In the genomic region with DNA sequence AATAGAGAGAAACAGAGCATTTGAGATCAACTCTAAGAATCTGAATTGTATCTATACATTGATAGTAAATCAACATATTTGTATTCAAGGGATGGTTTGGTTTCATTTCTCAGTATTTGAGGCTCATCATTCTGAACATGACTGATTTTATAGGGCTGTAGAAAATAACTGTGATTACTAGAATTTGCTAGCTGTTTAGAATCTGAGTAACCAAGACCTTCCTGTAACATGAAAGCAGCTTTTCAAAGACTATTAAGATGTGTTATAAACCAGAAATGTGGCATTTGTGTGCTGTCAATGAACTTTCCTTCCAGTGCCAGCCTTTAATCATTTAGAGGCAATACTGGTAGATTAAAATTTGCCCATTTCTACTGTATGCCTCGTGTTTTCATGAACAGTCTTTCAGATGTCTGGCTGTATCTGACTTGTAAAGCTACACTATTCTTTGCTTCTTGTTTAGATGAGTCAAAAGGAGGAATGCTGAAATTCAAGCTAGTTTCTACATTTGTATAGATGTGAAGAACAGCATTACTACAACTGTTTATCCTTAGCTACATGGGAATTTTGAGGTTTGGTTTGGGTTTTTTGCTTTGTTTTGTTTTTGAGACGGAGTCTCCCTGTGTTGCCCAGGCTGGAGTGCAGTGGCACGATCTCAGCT, we compare ENCODE assay signal across 16 cellular contexts.
DNase-seq lines count a peak whose midpoint lies in the region; ATAC-seq and TF ChIP-seq lines count a peak whose summit lies in the region.
"Had no signal": no experiment of that assay in that cellular context is flagged by ENCODE, and none has a peak within 500 bp of the region (broad histone marks: within the 10 kb centered on the region; RNA-seq: fewer than 3 reads in every experiment).

No MANE protein-coding gene starts in this region.

- H3K36me3 ChIP-seq in fibroblast of lung (ENCODE audit: control insufficient read depth, insufficient read depth, low read length), result no peaks in the 10 kb centered on the region

- H3K36me3 Mint-ChIP-seq in activated T-cell treated with anti-CD3 and anti-CD28 coated beads, Interleukin-2, amount 50 U/mL, for 72 hours (ENCODE audit: insufficient read depth in 2 of 2), result peaks cover 18 to 46% of the 10 kb centered on the region in 2 donors
- H3K36me3 Mint-ChIP-seq in activated T-helper 17 cell treated with anti-CD3 and anti-CD28 coated beads, Interleukin-2, amount 50 U/mL, for 72 hours (ENCODE audit: low read depth), result peaks cover 64% of the 10 kb centered on the region

- H3K27ac Mint-ChIP-seq in activated T-cell treated with anti-CD3 and anti-CD28 coated beads, Interleukin-2, amount 50 U/mL, for 72 hours, result peak overlapping the region; percentile 97
- H3K27ac Mint-ChIP-seq in activated T-helper 17 cell treated with anti-CD3 and anti-CD28 coated beads, Interleukin-2, amount 50 U/mL, for 72 hours, result peak overlapping the region; percentile 92

- TF ChIP-seq CTCF in fibroblast of lung (conservative IDR thresholded peaks at IDR 0.05 in 1 of 2, IDR thresholded peaks at IDR 0.05 in 1 of 2; ENCODE audit: low read depth in 1 of 2, low read length in 2 of 2), result no peak

- H3K4me3 ChIP-seq in fibroblast of lung (replicated peaks in 1 of 4; ENCODE audit: control extremely low read depth in 1 of 4, insufficient read depth in 1 of 4, low read depth in 3 of 4, low read length in 4 of 4), result no peak overlapping the region
- H3K4me3 ChIP-seq: thoracic aorta had no signal

- no peaks in the 10 kb centered on the region for H3K9me3 ChIP-seq in fibroblast of lung (ENCODE audit: control insufficient read depth, insufficient read depth, low read depth, low read length)
- H3K9me3 ChIP-seq: thoracic aorta had no signal

- no peaks in the 10 kb centered on the region for H3K4me1 ChIP-seq in fibroblast of lung (ENCODE audit: control insufficient read depth, extremely low read depth, insufficient read depth, low read length)

- no peak overlapping the region for H2AFZ ChIP-seq in fibroblast of lung (ENCODE audit: low read length)

- no peak overlapping the region for H3K27ac ChIP-seq in fibroblast of lung (ENCODE audit: insufficient read depth, low read length)
- H3K27ac ChIP-seq: thoracic aorta had no signal

- H3K27me3 ChIP-seq in fibroblast of lung (ENCODE audit: control insufficient read depth, insufficient read depth, low read length), result no peaks in the 10 kb centered on the region

- no peak overlapping the region for H3K9ac ChIP-seq in fibroblast of lung (ENCODE audit: insufficient read depth, low read length)

- H3K4me3 Mint-ChIP-seq in activated T-cell treated with anti-CD3 and anti-CD28 coated beads, Interleukin-2, amount 50 U/mL, for 72 hours, result peak overlapping the region; percentile 66 to 78
- H3K4me3 Mint-ChIP-seq in activated T-helper 17 cell treated with anti-CD3 and anti-CD28 coated beads, Interleukin-2, amount 50 U/mL, for 72 hours, result peak overlapping the region; percentile 74

- H3K79me2 ChIP-seq in fibroblast of lung (ENCODE audit: control insufficient read depth, insufficient read depth, low read length), result no peaks in the 10 kb centered on the region

- H4K20me1 ChIP-seq in fibroblast of lung (ENCODE audit: control insufficient read depth, extremely low read depth, insufficient read depth, low read length), result no peaks in the 10 kb centered on the region

- H3K27me3 Mint-ChIP-seq in activated T-cell treated with anti-CD3 and anti-CD28 coated beads, Interleukin-2, amount 50 U/mL, for 72 hours (ENCODE audit: low read depth), result no peaks in the 10 kb centered on the region
- H3K27me3 Mint-ChIP-seq in activated T-helper 17 cell treated with anti-CD3 and anti-CD28 coated beads, Interleukin-2, amount 50 U/mL, for 72 hours, result no peaks in the 10 kb centered on the region

- H3K9me3 Mint-ChIP-seq in activated T-cell treated with anti-CD3 and anti-CD28 coated beads, Interleukin-2, amount 50 U/mL, for 72 hours, result no peaks in the 10 kb centered on the region
- H3K9me3 Mint-ChIP-seq in activated T-helper 17 cell treated with anti-CD3 and anti-CD28 coated beads, Interleukin-2, amount 50 U/mL, for 72 hours, result no peaks in the 10 kb centered on the region

- H3K4me1 Mint-ChIP-seq in activated T-cell treated with anti-CD3 and anti-CD28 coated beads, Interleukin-2, amount 50 U/mL, for 72 hours (ENCODE audit: low read depth), result peaks cover 95% of the 10 kb centered on the region
- peaks cover 52% of the 10 kb centered on the region for H3K4me1 Mint-ChIP-seq in activated T-helper 17 cell treated with anti-CD3 and anti-CD28 coated beads, Interleukin-2, amount 50 U/mL, for 72 hours

- ATAC-seq in activated T-cell treated with anti-CD3 and anti-CD28 coated beads, Interleukin-2, amount 50 U/mL, for 72 hours (replicated peaks in 1 of 2), result peak; percentile 59 to 66
- ATAC-seq in activated T-helper 17 cell treated with anti-CD3 and anti-CD28 coated beads, Interleukin-2, amount 50 U/mL, for 72 hours (replicated peaks), result peak; percentile 50
- ATAC-seq in stimulated activated naive CD8-positive, alpha-beta T cell treated with anti-CD3 and anti-CD28 coated beads, Interleukin-15, Interleukin-2, amounts not matched to agents 100 U/mL and 50 U/mL, for 24 hours, result peak; percentile 11
- ATAC-seq: Panc1 had no signal

- H3K4me2 ChIP-seq in fibroblast of lung (ENCODE audit: extremely low read depth, insufficient read depth, low read length), result no peak overlapping the region

- no peak for DNase-seq in activated T-cell treated with anti-CD3 and anti-CD28 coated beads, Interleukin-2, amount 50 U/mL, for 72 hours
- DNase-seq in activated T-cell treated with anti-CD3 and anti-CD28 coated beads for 4 hours (no peak), fibroblast of lung (ENCODE audit: low read depth in 2 of 2) (peak; percentile 50 to 58), NCI-H2227 (lab: John Stamatoyannopoulos, UW; ENCODE audit: unreplicated experiment) (no peak), ureter (ENCODE audit: low spot score) (no peak), SKM-1 (lab: John Stamatoyannopoulos, UW; ENCODE audit: unreplicated experiment) (no peak)
- no peak for DNase-seq in stimulated activated naive CD8-positive, alpha-beta T cell treated with anti-CD3 and anti-CD28 coated beads, Interleukin-15, Interleukin-2, amounts not matched to agents 100 U/mL and 50 U/mL, for 24 hours
- DNase-seq: activated CD4-positive, alpha-beta T cell treated with anti-CD3 and anti-CD28 coated beads, Interleukin-2, amount 50 U/mL, for 4 hours; amygdala; dermis blood vessel endothelial cell; foreskin fibroblast; NCI-H146; NCI-H526 had no signal

Comparison
In these comparisons a context has a peak if more than half of its experiments do, and no peak if none do; other contexts are left out.
1. ATAC-seq: peak in every context shown above with its lines; median percentile 62 in activated T-cell treated with anti-CD3 and anti-CD28 coated beads, Interleukin-2, amount 50 U/mL, for 72 hours; 50 in activated T-helper 17 cell treated with anti-CD3 and anti-CD28 coated beads, Interleukin-2, amount 50 U/mL, for 72 hours; 11 in stimulated activated naive CD8-positive, alpha-beta T cell treated with anti-CD3 and anti-CD28 coated beads, Interleukin-15, Interleukin-2, amounts not matched to agents 100 U/mL and 50 U/mL, for 24 hours.
2. DNase-seq: peak in fibroblast of lung (2 of 2); none in activated T-cell treated with anti-CD3 and anti-CD28 coated beads, Interleukin-2, amount 50 U/mL, for 72 hours (0 of 2), activated T-cell treated with anti-CD3 and anti-CD28 coated beads for 4 hours (single experiment), stimulated activated naive CD8-positive, alpha-beta T cell treated with anti-CD3 and anti-CD28 coated beads, Interleukin-15, Interleukin-2, amounts not matched to agents 100 U/mL and 50 U/mL, for 24 hours (single experiment), NCI-H2227 (single experiment), ureter (single experiment) and SKM-1 (single experiment).